23 cellular contexts compared by ENCODE assay signal in genomic region chr5:167827766-167828165, GRCh38.
"Had no signal": no experiment of that assay in that cellular context is flagged by ENCODE, and none has a peak within 500 bp of the region (broad histone marks: within the 10 kb centered on the region; RNA-seq: fewer than 3 reads in every experiment).

No MANE protein-coding gene starts in this region.

- H3K27ac ChIP-seq: SK-N-MC, VCaP had no signal

- H3K4me3 Mint-ChIP-seq: activated CD4-positive, alpha-beta memory T cell treated with anti-CD3 and anti-CD28 coated beads, Interleukin-2, amount 10 ng/mL, durations not matched to agents 7 days and 5 days; activated naive CD4-positive, alpha-beta T cell treated with anti-CD3 and anti-CD28 coated beads for 36 hours; activated naive CD8-positive, alpha-beta T cell; activated T-helper 17 cell treated with anti-CD3 and anti-CD28 coated beads, Interleukin-2, amount 50 U/mL, for 72 hours; brain had no signal

- DNase-seq: activated CD4-positive, alpha-beta memory T cell treated with anti-CD3 and anti-CD28 coated beads, Interleukin-2, amount 10 ng/mL, durations not matched to agents 7 days and 5 days; activated CD4-positive, alpha-beta T cell treated with anti-CD3 and anti-CD28 coated beads, Interleukin-2, amount 50 U/mL, for 1 hour; activated CD4-positive, CD25-positive, alpha-beta regulatory T cell; activated gamma-delta T cell; activated naive CD4-positive, alpha-beta T cell treated with anti-CD3 and anti-CD28 coated beads for 36 hours; activated T-cell treated with anti-CD3 and anti-CD28 coated beads for 4 hours; activated T-cell treated with anti-CD3 and anti-CD28 coated beads, Interleukin-2, amount 50 U/mL, for 48 hours; amygdala; Karpas-422; NCI-H1105 treated with DMSO at 0.1 percent for 48 hours; NCI-H1436 treated with DMSO at 0.1 percent for 48 hours; NCI-H187; NCI-H2081; NCI-H526 treated with DMSO at 0.1 percent for 48 hours; NK-92 treated with Interleukin-12 subunit alpha and Interleukin-12 subunit beta, amount 100 ng/mL, for 24 hours; OCI-M1; T-helper 1 cell had no signal

- H3K4me1 Mint-ChIP-seq: activated CD4-positive, alpha-beta memory T cell treated with anti-CD3 and anti-CD28 coated beads, Interleukin-2, amount 10 ng/mL, durations not matched to agents 7 days and 5 days; activated T-helper 17 cell treated with anti-CD3 and anti-CD28 coated beads, Interleukin-2, amount 50 U/mL, for 72 hours had no signal

- H3K27me3 Mint-ChIP-seq: activated CD4-positive, alpha-beta memory T cell treated with anti-CD3 and anti-CD28 coated beads, Interleukin-2, amount 10 ng/mL, durations not matched to agents 7 days and 5 days had no signal

- ATAC-seq: activated T-helper 17 cell treated with anti-CD3 and anti-CD28 coated beads, Interleukin-2, amount 50 U/mL, for 72 hours; K562 had no signal

- H3K27ac Mint-ChIP-seq: activated CD4-positive, alpha-beta memory T cell treated with anti-CD3 and anti-CD28 coated beads, Interleukin-2, amount 10 ng/mL, durations not matched to agents 7 days and 5 days; activated naive CD4-positive, alpha-beta T cell treated with anti-CD3 and anti-CD28 coated beads for 36 hours; activated naive CD8-positive, alpha-beta T cell; activated T-helper 17 cell treated with anti-CD3 and anti-CD28 coated beads, Interleukin-2, amount 50 U/mL, for 72 hours; brain had no signal

- H3K36me3 Mint-ChIP-seq: activated naive CD8-positive, alpha-beta T cell; brain had no signal

- H3K4me3 ChIP-seq: K562, SK-N-MC had no signal

- H3K9me3 Mint-ChIP-seq: activated CD4-positive, alpha-beta memory T cell treated with anti-CD3 and anti-CD28 coated beads, Interleukin-2, amount 10 ng/mL, durations not matched to agents 7 days and 5 days; activated naive CD4-positive, alpha-beta T cell treated with anti-CD3 and anti-CD28 coated beads for 36 hours; activated T-helper 17 cell treated with anti-CD3 and anti-CD28 coated beads, Interleukin-2, amount 50 U/mL, for 72 hours; brain had no signal
